7 cellular contexts compared by ENCODE assay signal in the genomic region with DNA sequence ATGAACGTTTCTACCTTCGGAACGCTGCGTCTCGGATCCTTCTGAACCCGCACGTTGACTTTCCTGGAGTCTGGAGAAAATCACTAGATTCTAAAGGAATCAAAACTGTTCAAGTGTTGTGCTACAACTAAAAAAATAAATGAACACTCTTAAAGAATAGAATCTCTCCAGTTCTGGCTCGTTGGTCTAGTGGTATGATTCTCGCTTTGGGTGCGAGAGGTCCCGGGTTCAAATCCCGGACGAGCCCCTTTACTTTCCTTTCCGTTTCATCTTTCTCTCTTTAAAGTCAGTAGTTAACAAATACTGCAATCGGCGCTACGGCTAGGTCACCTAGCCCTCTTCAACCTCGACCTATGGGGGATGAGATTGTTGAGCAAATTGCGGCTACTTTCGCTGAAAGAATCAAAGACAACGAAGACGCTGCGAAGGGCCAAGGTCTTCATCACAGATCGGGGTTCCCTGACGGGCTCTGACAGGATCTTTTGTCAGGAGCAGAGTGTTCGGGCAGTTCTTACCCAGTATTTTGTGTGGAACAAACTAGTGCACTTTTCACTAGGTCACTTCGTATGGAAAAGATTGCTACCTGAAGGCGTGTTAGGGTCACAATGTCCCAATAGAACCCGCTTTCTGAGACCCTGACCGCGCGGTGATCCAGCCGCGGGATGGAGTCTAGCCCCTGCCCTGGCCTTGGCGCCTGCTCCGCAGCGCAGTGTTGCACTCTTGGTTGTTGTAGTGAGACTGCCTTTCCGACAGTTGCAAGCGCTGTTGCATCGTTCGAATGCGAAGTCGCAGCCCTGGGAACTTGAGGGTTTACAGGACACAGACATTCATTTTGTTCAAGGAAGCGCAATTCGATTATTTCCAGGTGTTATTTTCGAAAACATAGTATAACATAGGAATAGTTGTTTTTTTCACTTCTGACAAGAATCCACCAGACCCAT. TPM values are rescaled to one million over a fixed set of nuclear protein-coding genes. Genes with fewer than 3 reads are reported as not detected.
DNase-seq lines count a peak whose midpoint lies in the region; ATAC-seq and TF ChIP-seq lines count a peak whose summit lies in the region.

No MANE protein-coding gene starts in this region.

- H3K4me3 ChIP-seq in endodermal cell (ENCODE audit: low read length), result peak overlapping the region; percentile 94
- H3K4me3 ChIP-seq in mononuclear cell (ENCODE audit: low read length), result peak overlapping the region; percentile 30

- H3K9me3 Mint-ChIP-seq in activated CD4-positive, alpha-beta T cell treated with anti-CD3 and anti-CD28 coated beads, Interleukin-2, amount 10 ng/mL, durations not matched to agents 24 days and 14 days, result peaks cover 7% of the 10 kb centered on the region
- peaks cover 4% of the 10 kb centered on the region for H3K9me3 Mint-ChIP-seq in endodermal cell

- H3K27me3 ChIP-seq in endodermal cell (ENCODE audit: control insufficient read depth, insufficient read depth, low read length, poor library complexity, severe bottlenecking), result no peaks in the 10 kb centered on the region
- peaks cover 89% of the 10 kb centered on the region for H3K27me3 ChIP-seq in mononuclear cell (ENCODE audit: insufficient read depth, low read length)

- 5 to 10% methylated on average over 31 to 46 of the region's 46 CpGs for WGBS in endodermal cell (ENCODE audit: insufficient coverage in 1 of 2, insufficient read length in 1 of 2), 2 experiments

- H3K4me3 Mint-ChIP-seq in activated CD4-positive, alpha-beta T cell treated with anti-CD3 and anti-CD28 coated beads, Interleukin-2, amount 10 ng/mL, durations not matched to agents 24 days and 14 days, result peak overlapping the region; percentile 88
- peak overlapping the region; percentile 75 for H3K4me3 Mint-ChIP-seq in endodermal cell

- peaks cover 5% of the 10 kb centered on the region for H3K4me1 ChIP-seq in endodermal cell (ENCODE audit: control insufficient read depth, insufficient read depth, low read length)
- peaks cover 32% of the 10 kb centered on the region for H3K4me1 ChIP-seq in mononuclear cell (ENCODE audit: insufficient read depth, low read length)

- intact Hi-C loops in activated CD4-positive, alpha-beta T cell treated with anti-CD3 and anti-CD28 coated beads, Interleukin-2, amount 10 ng/mL, durations not matched to agents 24 days and 14 days (cut with micrococcal nuclease), result loop anchor here (1.0 to 5.0 kb wide), 5 partner anchors 8 to 339 kb away; no protein-coding TSS in a partner anchor

- ATAC-seq in GM18511 (IDR thresholded peaks at IDR 0.05; ENCODE audit: unreplicated experiment) (peak; percentile 60), HG02981 (IDR thresholded peaks at IDR 0.05; ENCODE audit: unreplicated experiment) (peak; percentile 79)
- peak; percentile 88 for ATAC-seq in stimulated activated naive CD8-positive, alpha-beta T cell treated with anti-CD3 and anti-CD28 coated beads, Interleukin-15, Interleukin-2, amounts not matched to agents 100 U/mL and 50 U/mL, for 24 hours

- H3K9ac ChIP-seq in endodermal cell (ENCODE audit: extremely low read depth, low read length, poor library complexity, severe bottlenecking), result peak overlapping the region; percentile 56

- peaks cover 4% of the 10 kb centered on the region for H3K36me3 Mint-ChIP-seq in activated CD4-positive, alpha-beta T cell treated with anti-CD3 and anti-CD28 coated beads, Interleukin-2, amount 10 ng/mL, durations not matched to agents 24 days and 14 days (ENCODE audit: low read depth)
- no peaks in the 10 kb centered on the region for H3K36me3 Mint-ChIP-seq in endodermal cell (ENCODE audit: low read depth)

- H3K4me1 Mint-ChIP-seq in activated CD4-positive, alpha-beta T cell treated with anti-CD3 and anti-CD28 coated beads, Interleukin-2, amount 10 ng/mL, durations not matched to agents 24 days and 14 days, result peaks cover 36% of the 10 kb centered on the region
- H3K4me1 Mint-ChIP-seq in endodermal cell, result peaks cover 6% of the 10 kb centered on the region

- H3K27ac Mint-ChIP-seq in activated CD4-positive, alpha-beta T cell treated with anti-CD3 and anti-CD28 coated beads, Interleukin-2, amount 10 ng/mL, durations not matched to agents 24 days and 14 days, result peak overlapping the region; percentile 84
- H3K27ac Mint-ChIP-seq in endodermal cell, result peak overlapping the region; percentile 75

- peaks cover 75% of the 10 kb centered on the region for H3K27me3 Mint-ChIP-seq in activated CD4-positive, alpha-beta T cell treated with anti-CD3 and anti-CD28 coated beads, Interleukin-2, amount 10 ng/mL, durations not matched to agents 24 days and 14 days
- H3K27me3 Mint-ChIP-seq in endodermal cell (ENCODE audit: insufficient read depth), result peaks cover 44% of the 10 kb centered on the region

- TF ChIP-seq CTCF in endodermal cell (conservative IDR thresholded peaks at IDR 0.05), result peak; percentile 19

- no peak overlapping the region for H3K27ac ChIP-seq in endodermal cell (ENCODE audit: low read depth, low read length)

- no peaks in the 10 kb centered on the region for H3K36me3 ChIP-seq in endodermal cell (ENCODE audit: control insufficient read depth, insufficient read depth, low read length)

- H3K9me3 ChIP-seq in endodermal cell (ENCODE audit: control insufficient read depth, low read length) (no peaks in the 10 kb centered on the region), mononuclear cell (ENCODE audit: low read depth, low read length) (no peaks in the 10 kb centered on the region)

- DNase-seq in NCI-H460 (ENCODE audit: extremely low read depth, low read depth) (peak; percentile 91), endodermal cell (peak; percentile 94)
- DNase-seq in activated CD4-positive, alpha-beta T cell treated with anti-CD3 and anti-CD28 coated beads, Interleukin-2, amount 10 ng/mL, durations not matched to agents 24 days and 14 days, result peak; percentile 89
- DNase-seq in stimulated activated naive CD8-positive, alpha-beta T cell treated with anti-CD3 and anti-CD28 coated beads, Interleukin-15, Interleukin-2, amounts not matched to agents 100 U/mL and 50 U/mL, for 24 hours, result peak; percentile 70

RNA-seq across cellular contexts. Expression of a gene that starts 8.4 kb away (rescaled TPM):
- not detected in 2 replicates for total RNA-seq in NCI-H460 (2014; rRNA removed; shearing (Covaris generic))
- not detected in 2 replicates for polyA plus RNA-seq in NCI-H460 (2014; cell fraction: nucleus; rRNA removed)
- total RNA-seq in activated CD4-positive, alpha-beta T cell treated with anti-CD3 and anti-CD28 coated beads, Interleukin-2, amount 10 ng/mL, durations not matched to agents 24 days and 14 days, result not detected in 2 replicates
- total RNA-seq in endodermal cell (not detected), mononuclear cell (not detected)
- polyA plus RNA-seq in endodermal cell (2013, experiment 1 of 2), result not detected
- not detected for polyA plus RNA-seq in endodermal cell (2013, experiment 2 of 2)

RNA-seq across cellular contexts. Expression of a gene that starts 41.9 kb away (rescaled TPM):
- not detected in 2 replicates for total RNA-seq in NCI-H460 (2014; rRNA removed; shearing (Covaris generic))
- not detected in 2 replicates for polyA plus RNA-seq in NCI-H460 (2014; cell fraction: nucleus; rRNA removed)
- not detected in 2 replicates for total RNA-seq in activated CD4-positive, alpha-beta T cell treated with anti-CD3 and anti-CD28 coated beads, Interleukin-2, amount 10 ng/mL, durations not matched to agents 24 days and 14 days
- not detected for total RNA-seq in endodermal cell
- not detected for polyA plus RNA-seq in endodermal cell (2013, experiment 1 of 2)
- polyA plus RNA-seq in endodermal cell (2013, experiment 2 of 2), result not detected
- not detected for total RNA-seq in mononuclear cell

RNA-seq across cellular contexts. Expression of a gene that starts 45.3 kb away (rescaled TPM):
- not detected in 2 replicates for total RNA-seq in NCI-H460 (2014; rRNA removed; shearing (Covaris generic))
- not detected in 2 replicates for polyA plus RNA-seq in NCI-H460 (2014; cell fraction: nucleus; rRNA removed)
- not detected in 2 replicates for total RNA-seq in activated CD4-positive, alpha-beta T cell treated with anti-CD3 and anti-CD28 coated beads, Interleukin-2, amount 10 ng/mL, durations not matched to agents 24 days and 14 days
- not detected for total RNA-seq in endodermal cell
- not detected for polyA plus RNA-seq in endodermal cell (2013, experiment 1 of 2)
- polyA plus RNA-seq in endodermal cell (2013, experiment 2 of 2), result not detected
- not detected for total RNA-seq in mononuclear cell

RNA-seq across cellular contexts. Expression of a gene that starts 51.3 kb away (rescaled TPM):
- 22.9 and 36.7 TPM in 2 replicates for total RNA-seq in NCI-H460 (2014; rRNA removed; shearing (Covaris generic))
- polyA plus RNA-seq in NCI-H460 (2014; cell fraction: nucleus; rRNA removed), result 12.5 and 27.7 TPM in 2 replicates
- 0.24 and 0.26 TPM in 2 replicates for total RNA-seq in activated CD4-positive, alpha-beta T cell treated with anti-CD3 and anti-CD28 coated beads, Interleukin-2, amount 10 ng/mL, durations not matched to agents 24 days and 14 days
- total RNA-seq in endodermal cell, result 1 to 10 TPM in 1 of 2 donors, under 1 TPM in 1; 0.73 to 1.6 TPM
- polyA plus RNA-seq in endodermal cell (2013, experiment 1 of 2), result 2.6 TPM
- polyA plus RNA-seq in endodermal cell (2013, experiment 2 of 2), result 4.6 TPM
- total RNA-seq in mononuclear cell, result 5.7 TPM

RNA-seq across cellular contexts. Expression of a gene that starts 55.5 kb away (rescaled TPM):
- total RNA-seq in NCI-H460 (2014; rRNA removed; shearing (Covaris generic)), result 12.5 and 14.7 TPM in 2 replicates
- 5.8 and 8.5 TPM in 2 replicates for polyA plus RNA-seq in NCI-H460 (2014; cell fraction: nucleus; rRNA removed)
- total RNA-seq in activated CD4-positive, alpha-beta T cell treated with anti-CD3 and anti-CD28 coated beads, Interleukin-2, amount 10 ng/mL, durations not matched to agents 24 days and 14 days, result not detected in 2 replicates
- total RNA-seq in endodermal cell, result 1 to 10 TPM; 2.6 to 3.4 TPM
- polyA plus RNA-seq in endodermal cell (2013, experiment 1 of 2), result 6.4 TPM
- polyA plus RNA-seq in endodermal cell (2013, experiment 2 of 2), result 4.8 TPM
- 1.3 TPM for total RNA-seq in mononuclear cell
